Comparison of ENCODE assay signal across 10 cellular contexts in the genomic region with DNA sequence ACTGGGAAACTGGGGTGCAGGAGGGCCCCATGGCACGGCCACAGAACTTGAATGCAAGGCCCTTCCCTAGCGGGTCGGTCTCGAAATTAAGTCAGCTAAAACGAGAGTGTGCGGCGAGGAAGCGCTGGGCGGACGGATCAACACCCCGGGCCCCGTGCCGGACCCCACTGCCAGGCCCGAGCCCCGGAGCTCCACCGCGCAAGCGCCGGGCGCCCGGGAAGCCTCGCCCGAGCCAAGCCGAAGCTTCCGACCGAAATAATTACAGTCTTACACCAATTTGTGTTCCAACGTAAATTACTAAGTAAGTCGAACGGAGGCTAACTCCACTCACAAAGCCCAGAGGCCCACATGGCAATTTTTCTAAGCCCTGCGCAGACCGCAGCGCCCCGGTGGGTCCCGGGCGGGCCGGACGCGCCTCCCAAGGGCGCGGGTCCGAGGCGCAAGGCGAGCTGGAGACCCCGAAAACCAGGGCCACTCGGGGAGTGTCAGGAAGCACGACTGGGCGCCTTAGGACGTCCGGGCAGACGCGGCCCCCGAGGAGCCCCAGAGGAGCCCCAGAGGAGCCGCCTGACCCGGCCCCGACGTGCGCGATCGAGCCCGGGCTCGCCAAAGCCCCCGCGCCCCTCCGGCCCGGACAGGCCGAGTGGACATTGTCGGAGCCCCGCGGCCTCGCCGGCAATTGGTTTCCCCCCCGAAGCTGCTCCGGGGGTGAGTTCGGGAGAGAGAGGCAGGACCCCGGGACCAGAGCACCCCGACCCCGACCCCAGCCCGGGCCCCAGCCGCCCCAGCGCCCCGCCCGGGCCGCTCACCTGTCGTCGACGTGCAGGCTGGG. TPM values are rescaled to one million over a fixed set of nuclear protein-coding genes. Genes with fewer than 3 reads are reported as not detected.
DNase-seq lines count a peak whose midpoint lies in the region; ATAC-seq and TF ChIP-seq lines count a peak whose summit lies in the region.
"Had no signal": no experiment of that assay in that cellular context is flagged by ENCODE, and none has a peak within 500 bp of the region (broad histone marks: within the 10 kb centered on the region; RNA-seq: fewer than 3 reads in every experiment).

No MANE protein-coding gene starts in this region.

- DNase-seq in SK-N-SH (no peak), astrocyte of the spinal cord (ENCODE audit: low read depth, low spot score) (no peak), left colon (peak in 1 of 2 donors; percentile 31), thoracic aorta (ENCODE audit: low spot score) (no peak), DMS 273 (lab: John Stamatoyannopoulos, UW; ENCODE audit: unreplicated experiment) (no peak), NCI-H510A (lab: John Stamatoyannopoulos, UW) (no peak)
- no peak for DNase-seq in NK-92 treated with Interleukin-12 subunit alpha and Interleukin-12 subunit beta, amount 100 ng/mL, for 24 hours (lab: John Stamatoyannopoulos, UW)
- DNase-seq: brain microvascular endothelial cell, GOT3 had no signal

- no peaks in the 10 kb centered on the region for H4K20me1 ChIP-seq in SK-N-SH (ENCODE audit: insufficient read depth)

- intact Hi-C loops in left colon (cut with DNase I, micrococcal nuclease) = no loop called here

- no peak for TF ChIP-seq EP300 in SK-N-SH (IDR thresholded peaks at IDR 0.05; ENCODE audit: borderline replicate concordance in 1 of 2, low read depth in 1 of 2, low read length in 1 of 2)

- WGBS in SK-N-SH (ENCODE audit: low lambda C conversion rate) = 56% methylated on average over 37 of the region's 86 CpGs

- H3K36me3 ChIP-seq in SK-N-SH (replicated peaks in 1 of 2; ENCODE audit: control insufficient read depth in 1 of 2, insufficient read depth in 2 of 2, low read length in 1 of 2) = no peaks in the 10 kb centered on the region
- no peaks in the 10 kb centered on the region for H3K36me3 ChIP-seq in thoracic aorta
- H3K36me3 ChIP-seq: brain microvascular endothelial cell had no signal

- in situ Hi-C loops in astrocyte of the spinal cord (cut with HindIII; ENCODE audit: low sequenced_read_pairs) = no loop called here

- H3K4me1 ChIP-seq in SK-N-SH (ENCODE audit: control insufficient read depth in 1 of 2, insufficient read depth in 2 of 2, low read depth in 1 of 2, low read length in 1 of 2) = peaks cover 0 to 8% of the 10 kb centered on the region in 2 experiments; a peak in 2 of 4 replicates
- peaks cover 3 to 43% of the 10 kb centered on the region in 2 donors for H3K4me1 ChIP-seq in thoracic aorta (ENCODE audit: control insufficient read depth in 1 of 2, low read depth in 2 of 2)

- TF ChIP-seq CTCF in SK-N-SH (IDR thresholded peaks at IDR 0.05) (no peak), astrocyte of the spinal cord (IDR thresholded peaks at IDR 0.05; ENCODE audit: low read depth, low read length) (no peak), thoracic aorta (IDR thresholded peaks at IDR 0.05) (no peak)

- H3K27me3 ChIP-seq in SK-N-SH (ENCODE audit: insufficient read depth) (no peaks in the 10 kb centered on the region), thoracic aorta (replicated peaks; ENCODE audit: insufficient read depth) (no peaks in the 10 kb centered on the region)

- H3K4me2 ChIP-seq in SK-N-SH = peak overlapping the region; percentile 77

- peak overlapping the region; percentile 64; the same call in 1 of the 2 replicates for H3K9ac ChIP-seq in SK-N-SH

- ATAC-seq in SK-N-SH treated with all-trans-retinoic acid at 6 μM for 48 hours (no peak), left colon (peak; percentile 26), thoracic aorta (ENCODE audit: insufficient number of reproducible peaks, low FRiP score, low read depth) (no peak)

- no peak for TF ChIP-seq RAD21 in SK-N-SH (IDR thresholded peaks at IDR 0.05; ENCODE audit: low read length)

- peaks cover 14% of the 10 kb centered on the region for H3F3A ChIP-seq in SK-N-SH (replicated peaks; ENCODE audit: insufficient read depth)

- H3K4me3 ChIP-seq in SK-N-SH (ENCODE audit: low read depth in 2 of 2, low read length in 1 of 2) (peak overlapping the region; percentile 60 to 76), astrocyte of the spinal cord (ENCODE audit: low read depth, low read length) (peak overlapping the region; percentile 34), thoracic aorta (peak overlapping the region; percentile 69)

- H3K27ac ChIP-seq in SK-N-SH (ENCODE audit: low read depth in 2 of 2, low read length in 1 of 2) (no peak overlapping the region), thoracic aorta (peak overlapping the region; percentile 46 to 55)
- H3K27ac ChIP-seq: brain microvascular endothelial cell had no signal

- H2AFZ ChIP-seq in SK-N-SH (ENCODE audit: low read depth) = peak overlapping the region; percentile 68

- no peaks in the 10 kb centered on the region for H3K9me3 ChIP-seq in SK-N-SH
- no peaks in the 10 kb centered on the region for H3K9me3 ChIP-seq in thoracic aorta

- no peaks in the 10 kb centered on the region for H3K9me2 ChIP-seq in SK-N-SH

- POLR2A ChIA-PET in SK-N-SH (lab: Yijun Ruan, JAX) = no interaction called here

- CTCF ChIA-PET in SK-N-SH (lab: Yijun Ruan, JAX) = no interaction called here

- H3K79me2 ChIP-seq in SK-N-SH (ENCODE audit: insufficient read depth) = peaks cover 16% of the 10 kb centered on the region; the same call in 1 of the 2 replicates

TF ChIP-seq in SK-N-SH, 30 proteins besides CTCF, POLR2A, EP300 and RAD21 (continues in another document):
- TF ChIP-seq RFX5 (IDR thresholded peaks at IDR 0.05; ENCODE audit: low read length) (no peak), ELF1 (IDR thresholded peaks at IDR 0.05) (no peak), SIN3A (IDR thresholded peaks at IDR 0.05; ENCODE audit: borderline replicate concordance, low read depth, low read length) (no peak), TAF1 (IDR thresholded peaks at IDR 0.05; ENCODE audit: borderline replicate concordance, low read depth, low read length) (no peak), JUND (IDR thresholded peaks at IDR 0.05) (no peak), TEAD4 (IDR thresholded peaks at IDR 0.05; ENCODE audit: borderline replicate concordance, insufficient read depth) (no peak), TCF12 (IDR thresholded peaks at IDR 0.05) (no peak)
- TF ChIP-seq, protein P1, sequence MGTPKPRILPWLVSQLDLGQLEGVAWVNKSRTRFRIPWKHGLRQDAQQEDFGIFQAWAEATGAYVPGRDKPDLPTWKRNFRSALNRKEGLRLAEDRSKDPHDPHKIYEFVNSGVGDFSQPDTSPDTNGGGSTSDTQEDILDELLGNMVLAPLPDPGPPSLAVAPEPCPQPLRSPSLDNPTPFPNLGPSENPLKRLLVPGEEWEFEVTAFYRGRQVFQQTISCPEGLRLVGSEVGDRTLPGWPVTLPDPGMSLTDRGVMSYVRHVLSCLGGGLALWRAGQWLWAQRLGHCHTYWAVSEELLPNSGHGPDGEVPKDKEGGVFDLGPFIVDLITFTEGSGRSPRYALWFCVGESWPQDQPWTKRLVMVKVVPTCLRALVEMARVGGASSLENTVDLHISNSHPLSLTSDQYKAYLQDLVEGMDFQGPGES (IDR thresholded peaks at IDR 0.05; ENCODE audit: low read depth, low read length) = no peak

TF ChIP-seq in SK-N-SH treated with all-trans-retinoic acid at 6 μM for 48 hours, 23 proteins besides CTCF, POLR2A, EP300 and RAD21 (continues in another document):
- TF ChIP-seq, protein P2, sequence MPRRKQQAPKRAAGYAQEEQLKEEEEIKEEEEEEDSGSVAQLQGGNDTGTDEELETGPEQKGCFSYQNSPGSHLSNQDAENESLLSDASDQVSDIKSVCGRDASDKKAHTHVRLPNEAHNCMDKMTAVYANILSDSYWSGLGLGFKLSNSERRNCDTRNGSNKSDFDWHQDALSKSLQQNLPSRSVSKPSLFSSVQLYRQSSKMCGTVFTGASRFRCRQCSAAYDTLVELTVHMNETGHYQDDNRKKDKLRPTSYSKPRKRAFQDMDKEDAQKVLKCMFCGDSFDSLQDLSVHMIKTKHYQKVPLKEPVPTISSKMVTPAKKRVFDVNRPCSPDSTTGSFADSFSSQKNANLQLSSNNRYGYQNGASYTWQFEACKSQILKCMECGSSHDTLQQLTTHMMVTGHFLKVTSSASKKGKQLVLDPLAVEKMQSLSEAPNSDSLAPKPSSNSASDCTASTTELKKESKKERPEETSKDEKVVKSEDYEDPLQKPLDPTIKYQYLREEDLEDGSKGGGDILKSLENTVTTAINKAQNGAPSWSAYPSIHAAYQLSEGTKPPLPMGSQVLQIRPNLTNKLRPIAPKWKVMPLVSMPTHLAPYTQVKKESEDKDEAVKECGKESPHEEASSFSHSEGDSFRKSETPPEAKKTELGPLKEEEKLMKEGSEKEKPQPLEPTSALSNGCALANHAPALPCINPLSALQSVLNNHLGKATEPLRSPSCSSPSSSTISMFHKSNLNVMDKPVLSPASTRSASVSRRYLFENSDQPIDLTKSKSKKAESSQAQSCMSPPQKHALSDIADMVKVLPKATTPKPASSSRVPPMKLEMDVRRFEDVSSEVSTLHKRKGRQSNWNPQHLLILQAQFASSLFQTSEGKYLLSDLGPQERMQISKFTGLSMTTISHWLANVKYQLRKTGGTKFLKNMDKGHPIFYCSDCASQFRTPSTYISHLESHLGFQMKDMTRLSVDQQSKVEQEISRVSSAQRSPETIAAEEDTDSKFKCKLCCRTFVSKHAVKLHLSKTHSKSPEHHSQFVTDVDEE (CRISPR knock-in tag; IDR thresholded peaks at IDR 0.05) = no peak
- TF ChIP-seq ZNF8 (CRISPR knock-in tag; IDR thresholded peaks at IDR 0.05) = no peak
- TF ChIP-seq SNAI2 (CRISPR knock-in tag; IDR thresholded peaks at IDR 0.05) = no peak
- TF ChIP-seq, protein P3, sequence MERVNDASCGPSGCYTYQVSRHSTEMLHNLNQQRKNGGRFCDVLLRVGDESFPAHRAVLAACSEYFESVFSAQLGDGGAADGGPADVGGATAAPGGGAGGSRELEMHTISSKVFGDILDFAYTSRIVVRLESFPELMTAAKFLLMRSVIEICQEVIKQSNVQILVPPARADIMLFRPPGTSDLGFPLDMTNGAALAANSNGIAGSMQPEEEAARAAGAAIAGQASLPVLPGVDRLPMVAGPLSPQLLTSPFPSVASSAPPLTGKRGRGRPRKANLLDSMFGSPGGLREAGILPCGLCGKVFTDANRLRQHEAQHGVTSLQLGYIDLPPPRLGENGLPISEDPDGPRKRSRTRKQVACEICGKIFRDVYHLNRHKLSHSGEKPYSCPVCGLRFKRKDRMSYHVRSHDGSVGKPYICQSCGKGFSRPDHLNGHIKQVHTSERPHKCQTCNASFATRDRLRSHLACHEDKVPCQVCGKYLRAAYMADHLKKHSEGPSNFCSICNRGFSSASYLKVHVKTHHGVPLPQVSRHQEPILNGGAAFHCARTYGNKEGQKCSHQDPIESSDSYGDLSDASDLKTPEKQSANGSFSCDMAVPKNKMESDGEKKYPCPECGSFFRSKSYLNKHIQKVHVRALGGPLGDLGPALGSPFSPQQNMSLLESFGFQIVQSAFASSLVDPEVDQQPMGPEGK (CRISPR knock-in tag; IDR thresholded peaks at IDR 0.05; ENCODE audit: borderline replicate concordance) = no peak
- TF ChIP-seq CSDC2 (CRISPR knock-in tag; IDR thresholded peaks at IDR 0.05) = no peak
- no peak for TF ChIP-seq RARB (CRISPR knock-in tag; IDR thresholded peaks at IDR 0.05)
- no peak for TF ChIP-seq ZNF565 (CRISPR knock-in tag; conservative IDR thresholded peaks at IDR 0.05; ENCODE audit: low read depth)
- no peak for TF ChIP-seq GLIS3 (CRISPR knock-in tag; IDR thresholded peaks at IDR 0.05)

RNA-seq across cellular contexts. Expression of a gene that starts 0.6 kb away (rescaled TPM):
- polyA plus RNA-seq in SK-N-SH (2012; rRNA removed) = 7.0 and 11.0 TPM in 2 replicates
- 4.2 and 5.7 TPM in 2 replicates for polyA plus RNA-seq in SK-N-SH (2012; cell fraction: cytosol; rRNA removed)
- polyA plus RNA-seq in SK-N-SH (2012; cell fraction: nucleus; rRNA removed) = 33.7 and 42.4 TPM in 2 replicates
- total RNA-seq in left colon (10 to 100 TPM; 11.0 to 16.0 TPM), thoracic aorta (1 to 10 TPM; 6.3 to 9.2 TPM)

Comparison
In these comparisons a context has a peak if more than half of its experiments do, and no peak if none do; other contexts are left out.
1. H3K27ac ChIP-seq: peak in thoracic aorta (2 of 2); none in SK-N-SH (0 of 2).
2. Peak in every context shown above with its lines, with median percentiles within 50 percentile points of each other: H3K4me3 ChIP-seq.